Comparison of ENCODE assay signal across 35 cellular contexts in the genomic region with DNA sequence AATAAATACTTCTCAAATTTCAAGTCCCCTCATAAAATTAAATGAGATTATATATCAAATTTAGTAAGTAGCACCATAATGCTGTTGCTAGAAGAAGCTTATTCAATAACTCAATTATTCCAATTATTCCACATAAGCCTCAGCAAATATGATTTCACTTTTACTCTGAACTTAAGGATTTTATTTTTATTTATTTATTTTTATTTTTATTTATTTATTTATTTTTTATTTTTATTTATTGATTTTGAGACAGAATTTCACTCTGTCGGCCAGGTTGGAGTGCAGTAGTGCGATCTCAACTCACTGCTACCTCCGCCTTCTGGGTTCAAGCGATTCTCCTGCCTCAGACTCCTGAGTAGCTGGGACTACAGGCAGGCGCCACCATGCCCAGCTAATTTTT.
"Had no signal": no experiment of that assay in that cellular context is flagged by ENCODE, and none has a peak within 500 bp of the region (broad histone marks: within the 10 kb centered on the region; RNA-seq: fewer than 3 reads in every experiment).

No MANE protein-coding gene starts in this region.

- H3K27me3 ChIP-seq: MG63 had no signal

- H3K36me3 ChIP-seq: MG63 had no signal

- H3K27ac ChIP-seq: KMS-11 had no signal

- DNase-seq: Karpas-422, Kasumi-1, MG63, MM.1S, MV-4-11, NCI-H1048, NCI-H1092, NCI-H1092 treated with DMSO at 0.1 percent for 48 hours, NCI-H1105, NCI-H1105 treated with DMSO at 0.1 percent for 48 hours, NCI-H1417, NCI-H1417 treated with DMSO at 0.1 percent for 48 hours, NCI-H1436, NCI-H1436 treated with DMSO at 0.1 percent for 48 hours, NCI-H146, NCI-H1694, NCI-H1694 treated with DMSO at 0.1 percent for 48 hours, NCI-H187, NCI-H187 treated with DMSO at 0.1 percent for 48 hours, NCI-H1930, NCI-H2029, NCI-H2029 treated with DMSO at 0.1 percent for 48 hours, NCI-H2081, NCI-H2081 treated with DMSO at 0.1 percent for 48 hours, NCI-H2107, NCI-H2171, NCI-H2171 treated with DMSO at 0.1 percent for 48 hours, NCI-H2227 treated with DMSO at 0.1 percent for 48 hours, NCI-H226, NCI-H345, NCI-H446, NCI-H446 treated with DMSO at 0.1 percent for 48 hours, NCI-H510A, NCI-H510A treated with DMSO at 0.1 percent for 48 hours had no signal

- H3K4me3 ChIP-seq: MG63 had no signal
